Comparison of ENCODE assay signal across 17 cellular contexts in the genomic region with DNA sequence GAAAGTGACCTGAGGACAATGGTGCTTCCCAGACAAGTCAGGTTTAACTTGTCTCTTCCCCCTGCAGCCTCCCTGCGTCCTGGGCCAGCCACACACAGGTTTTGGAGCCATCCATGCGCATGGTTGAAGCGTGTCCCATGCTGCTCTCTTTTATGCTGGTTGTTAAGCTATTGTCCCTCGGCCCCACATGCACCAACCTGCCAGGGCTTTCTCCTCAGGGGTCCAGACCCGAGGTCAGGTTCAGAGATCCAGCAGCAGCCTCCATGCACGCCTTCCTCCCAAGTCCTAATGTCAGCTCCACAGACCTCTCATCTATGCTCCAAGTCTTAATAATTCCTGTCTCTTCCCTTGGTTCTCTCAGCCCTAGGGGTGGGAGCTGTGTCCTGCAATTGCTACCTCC. TPM values are rescaled to one million over a fixed set of nuclear protein-coding genes. Genes with fewer than 3 reads are reported as not detected.
DNase-seq lines count a peak whose midpoint lies in the region; ATAC-seq and TF ChIP-seq lines count a peak whose summit lies in the region.
"Had no signal": no experiment of that assay in that cellular context is flagged by ENCODE, and none has a peak within 500 bp of the region (broad histone marks: within the 10 kb centered on the region; RNA-seq: fewer than 3 reads in every experiment).

No MANE protein-coding gene starts in this region.

- peak overlapping the region; percentile 51; the same call in 1 of the 2 replicates for H3K4me2 ChIP-seq in GM23338
- H3K4me2 ChIP-seq: A549 had no signal

- H4K20me1 ChIP-seq in GM23338 (replicated peaks; ENCODE audit: insufficient read depth): no peaks in the 10 kb centered on the region

- DNase-seq in GM23338 (ENCODE audit: low spot score): no peak
- no peak for DNase-seq in SK-N-MC (ENCODE audit: low read depth, low spot score)
- DNase-seq in retinal pigment epithelial cell (ENCODE audit: low read depth): no peak
- no peak for DNase-seq in activated T-cell treated with anti-CD3 and anti-CD28 coated beads, Interleukin-2, amount 50 U/mL, for 1 hour
- DNase-seq in HuH-7 (ENCODE audit: low spot score): no peak
- DNase-seq: DND-41, NCI-H1092 treated with DMSO at 0.1 percent for 48 hours, NCI-H2081, NCI-H446 treated with DMSO at 0.1 percent for 48 hours, NCI-H69, Right ventricle myocardium superior had no signal

- H3K27me3 ChIP-seq in GM23338 (ENCODE audit: insufficient read depth): peaks cover 18% of the 10 kb centered on the region; the same call in 1 of the 2 replicates

- H3K27ac Mint-ChIP-seq in GM23338: no peak overlapping the region
- H3K27ac Mint-ChIP-seq in nephron: peak overlapping the region; percentile 86 to 97 (median 88)

- H3K9me2 ChIP-seq in GM23338 (ENCODE audit: insufficient read depth): no peaks in the 10 kb centered on the region

- H3K9me3 Mint-ChIP-seq in GM23338: no peaks in the 10 kb centered on the region
- no peaks in the 10 kb centered on the region for H3K9me3 Mint-ChIP-seq in nephron

- H3K36me3 Mint-ChIP-seq in GM23338 (ENCODE audit: low read depth): no peaks in the 10 kb centered on the region
- H3K36me3 Mint-ChIP-seq in nephron (ENCODE audit: low read depth): no peaks in the 10 kb centered on the region

- peaks cover 18% of the 10 kb centered on the region for H3K4me1 ChIP-seq in GM23338 (ENCODE audit: insufficient read depth)

- H3K36me3 ChIP-seq in GM23338 (ENCODE audit: insufficient read depth) (no peaks in the 10 kb centered on the region), SK-N-MC (ENCODE audit: insufficient read depth, low read length) (no peaks in the 10 kb centered on the region)

- H3K27ac ChIP-seq in GM23338 (ENCODE audit: low read depth) (no peak overlapping the region), SK-N-MC (peak overlapping the region; percentile 97; the same call in 1 of the 2 replicates)
- H3K27ac ChIP-seq: A549, C4-2B had no signal

- H3K27me3 Mint-ChIP-seq in GM23338 (ENCODE audit: insufficient read depth, low read depth, poor library complexity) (peaks cover 27% of the 10 kb centered on the region), nephron (ENCODE audit: low read depth) (no peaks in the 10 kb centered on the region)

- H3K9ac ChIP-seq in SK-N-MC (ENCODE audit: insufficient read length): no peak overlapping the region

- no peak overlapping the region for H3K4me3 Mint-ChIP-seq in GM23338
- peak overlapping the region in 2 of 3 experiments; percentile 53 to 55 for H3K4me3 Mint-ChIP-seq in nephron

- no peaks in the 10 kb centered on the region for H3K9me3 ChIP-seq in SK-N-MC (ENCODE audit: low read depth, low read length)
- H3K9me3 ChIP-seq: A549 had no signal

- peaks cover 54% of the 10 kb centered on the region for H3K4me1 Mint-ChIP-seq in GM23338
- H3K4me1 Mint-ChIP-seq in nephron: peaks cover 54% of the 10 kb centered on the region

- H3K4me3 ChIP-seq in GM23338 (no peak overlapping the region), SK-N-MC (no peak overlapping the region), retinal pigment epithelial cell (ENCODE audit: low read length) (no peak overlapping the region)
- H3K4me3 ChIP-seq: A549, K562 had no signal

- H3K79me2 ChIP-seq in GM23338 (replicated peaks; ENCODE audit: insufficient read depth): no peaks in the 10 kb centered on the region

- H2AFZ ChIP-seq in GM23338: 0 out of 2 replicates have a peak overlapping the region, but pooled peaks have one; percentile 52

- no peaks in the 10 kb centered on the region for H3F3A ChIP-seq in GM23338 (replicated peaks; ENCODE audit: low read depth)

- peak in 1 of 2 experiments; percentile 18; a peak in 1 of 4 replicates for TF ChIP-seq CTCF in GM23338 (conservative IDR thresholded peaks at IDR 0.05; ENCODE audit: low read depth in 2 of 2)
- no peak for TF ChIP-seq CTCF in nephron (IDR thresholded peaks at IDR 0.05; ENCODE audit: unreplicated experiment in 3 of 3)
- peak; percentile 22 for TF ChIP-seq CTCF in retinal pigment epithelial cell (conservative IDR thresholded peaks at IDR 0.05; ENCODE audit: low read depth, low read length)

- ATAC-seq in GM23338 (peak; percentile 28), GM21529 (IDR thresholded peaks at IDR 0.05; ENCODE audit: unreplicated experiment) (no peak)
- ATAC-seq: HCT116, K562 had no signal

TF ChIP-seq in GM23338, 12 proteins besides CTCF, POLR2A, EP300 and RAD21 (continues in another document):
- TF ChIP-seq JUNB (IDR thresholded peaks at IDR 0.05; ENCODE audit: unreplicated experiment): no peak
- no peak for TF ChIP-seq ZNF331 (CRISPR knock-in tag; IDR thresholded peaks at IDR 0.05; ENCODE audit: low read depth)
- TF ChIP-seq NANOG (IDR thresholded peaks at IDR 0.05; ENCODE audit: borderline replicate concordance): no peak
- TF ChIP-seq, protein P1, sequence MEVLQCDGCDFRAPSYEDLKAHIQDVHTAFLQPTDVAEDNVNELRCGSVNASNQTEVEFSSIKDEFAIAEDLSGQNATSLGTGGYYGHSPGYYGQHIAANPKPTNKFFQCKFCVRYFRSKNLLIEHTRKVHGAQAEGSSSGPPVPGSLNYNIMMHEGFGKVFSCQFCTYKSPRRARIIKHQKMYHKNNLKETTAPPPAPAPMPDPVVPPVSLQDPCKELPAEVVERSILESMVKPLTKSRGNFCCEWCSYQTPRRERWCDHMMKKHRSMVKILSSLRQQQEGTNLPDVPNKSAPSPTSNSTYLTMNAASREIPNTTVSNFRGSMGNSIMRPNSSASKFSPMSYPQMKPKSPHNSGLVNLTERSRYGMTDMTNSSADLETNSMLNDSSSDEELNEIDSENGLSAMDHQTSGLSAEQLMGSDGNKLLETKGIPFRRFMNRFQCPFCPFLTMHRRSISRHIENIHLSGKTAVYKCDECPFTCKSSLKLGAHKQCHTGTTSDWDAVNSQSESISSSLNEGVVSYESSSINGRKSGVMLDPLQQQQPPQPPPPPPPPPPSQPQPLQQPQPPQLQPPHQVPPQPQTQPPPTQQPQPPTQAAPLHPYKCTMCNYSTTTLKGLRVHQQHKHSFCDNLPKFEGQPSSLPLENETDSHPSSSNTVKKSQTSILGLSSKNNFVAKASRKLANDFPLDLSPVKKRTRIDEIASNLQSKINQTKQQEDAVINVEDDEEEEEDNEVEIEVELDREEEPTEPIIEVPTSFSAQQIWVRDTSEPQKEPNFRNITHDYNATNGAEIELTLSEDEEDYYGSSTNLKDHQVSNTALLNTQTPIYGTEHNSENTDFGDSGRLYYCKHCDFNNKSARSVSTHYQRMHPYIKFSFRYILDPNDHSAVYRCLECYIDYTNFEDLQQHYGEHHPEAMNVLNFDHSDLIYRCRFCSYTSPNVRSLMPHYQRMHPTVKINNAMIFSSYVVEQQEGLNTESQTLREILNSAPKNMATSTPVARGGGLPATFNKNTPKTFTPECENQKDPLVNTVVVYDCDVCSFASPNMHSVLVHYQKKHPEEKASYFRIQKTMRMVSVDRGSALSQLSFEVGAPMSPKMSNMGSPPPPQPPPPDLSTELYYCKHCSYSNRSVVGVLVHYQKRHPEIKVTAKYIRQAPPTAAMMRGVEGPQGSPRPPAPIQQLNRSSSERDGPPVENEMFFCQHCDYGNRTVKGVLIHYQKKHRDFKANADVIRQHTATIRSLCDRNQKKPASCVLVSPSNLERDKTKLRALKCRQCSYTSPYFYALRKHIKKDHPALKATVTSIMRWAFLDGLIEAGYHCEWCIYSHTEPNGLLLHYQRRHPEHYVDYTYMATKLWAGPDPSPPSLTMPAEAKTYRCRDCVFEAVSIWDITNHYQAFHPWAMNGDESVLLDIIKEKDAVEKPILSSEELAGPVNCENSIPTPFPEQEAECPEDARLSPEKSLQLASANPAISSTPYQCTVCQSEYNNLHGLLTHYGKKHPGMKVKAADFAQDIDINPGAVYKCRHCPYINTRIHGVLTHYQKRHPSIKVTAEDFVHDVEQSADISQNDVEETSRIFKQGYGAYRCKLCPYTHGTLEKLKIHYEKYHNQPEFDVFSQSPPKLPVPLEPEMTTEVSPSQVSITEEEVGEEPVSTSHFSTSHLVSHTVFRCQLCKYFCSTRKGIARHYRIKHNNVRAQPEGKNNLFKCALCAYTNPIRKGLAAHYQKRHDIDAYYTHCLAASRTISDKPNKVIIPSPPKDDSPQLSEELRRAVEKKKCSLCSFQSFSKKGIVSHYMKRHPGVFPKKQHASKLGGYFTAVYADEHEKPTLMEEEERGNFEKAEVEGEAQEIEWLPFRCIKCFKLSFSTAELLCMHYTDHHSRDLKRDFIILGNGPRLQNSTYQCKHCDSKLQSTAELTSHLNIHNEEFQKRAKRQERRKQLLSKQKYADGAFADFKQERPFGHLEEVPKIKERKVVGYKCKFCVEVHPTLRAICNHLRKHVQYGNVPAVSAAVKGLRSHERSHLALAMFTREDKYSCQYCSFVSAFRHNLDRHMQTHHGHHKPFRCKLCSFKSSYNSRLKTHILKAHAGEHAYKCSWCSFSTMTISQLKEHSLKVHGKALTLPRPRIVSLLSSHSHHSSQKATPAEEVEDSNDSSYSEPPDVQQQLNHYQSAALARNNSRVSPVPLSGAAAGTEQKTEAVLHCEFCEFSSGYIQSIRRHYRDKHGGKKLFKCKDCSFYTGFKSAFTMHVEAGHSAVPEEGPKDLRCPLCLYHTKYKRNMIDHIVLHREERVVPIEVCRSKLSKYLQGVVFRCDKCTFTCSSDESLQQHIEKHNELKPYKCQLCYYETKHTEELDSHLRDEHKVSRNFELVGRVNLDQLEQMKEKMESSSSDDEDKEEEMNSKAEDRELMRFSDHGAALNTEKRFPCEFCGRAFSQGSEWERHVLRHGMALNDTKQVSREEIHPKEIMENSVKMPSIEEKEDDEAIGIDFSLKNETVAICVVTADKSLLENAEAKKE (CRISPR knock-in tag; IDR thresholded peaks at IDR 0.05): no peak
- no peak for TF ChIP-seq EZH2phosphoT487 (IDR thresholded peaks at IDR 0.05; ENCODE audit: unreplicated experiment)
- TF ChIP-seq ZNF114 (CRISPR knock-in tag; IDR thresholded peaks at IDR 0.05): no peak

RNA-seq across cellular contexts. Expression of a gene that starts 1.6 kb away (rescaled TPM):
- 0.08 TPM in 1 of 2 replicates, not detected in the other for total RNA-seq in GM23338 (2014; rRNA removed; shearing (Covaris generic))
- not detected in 2 replicates for polyA plus RNA-seq in GM23338 (2016; fragmentation: Nextera tagmentation; extraction: Ambion mirVana)
- total RNA-seq: K562 had no signal
